Comparison of ENCODE assay signal across 9 cellular contexts in the genomic region with DNA sequence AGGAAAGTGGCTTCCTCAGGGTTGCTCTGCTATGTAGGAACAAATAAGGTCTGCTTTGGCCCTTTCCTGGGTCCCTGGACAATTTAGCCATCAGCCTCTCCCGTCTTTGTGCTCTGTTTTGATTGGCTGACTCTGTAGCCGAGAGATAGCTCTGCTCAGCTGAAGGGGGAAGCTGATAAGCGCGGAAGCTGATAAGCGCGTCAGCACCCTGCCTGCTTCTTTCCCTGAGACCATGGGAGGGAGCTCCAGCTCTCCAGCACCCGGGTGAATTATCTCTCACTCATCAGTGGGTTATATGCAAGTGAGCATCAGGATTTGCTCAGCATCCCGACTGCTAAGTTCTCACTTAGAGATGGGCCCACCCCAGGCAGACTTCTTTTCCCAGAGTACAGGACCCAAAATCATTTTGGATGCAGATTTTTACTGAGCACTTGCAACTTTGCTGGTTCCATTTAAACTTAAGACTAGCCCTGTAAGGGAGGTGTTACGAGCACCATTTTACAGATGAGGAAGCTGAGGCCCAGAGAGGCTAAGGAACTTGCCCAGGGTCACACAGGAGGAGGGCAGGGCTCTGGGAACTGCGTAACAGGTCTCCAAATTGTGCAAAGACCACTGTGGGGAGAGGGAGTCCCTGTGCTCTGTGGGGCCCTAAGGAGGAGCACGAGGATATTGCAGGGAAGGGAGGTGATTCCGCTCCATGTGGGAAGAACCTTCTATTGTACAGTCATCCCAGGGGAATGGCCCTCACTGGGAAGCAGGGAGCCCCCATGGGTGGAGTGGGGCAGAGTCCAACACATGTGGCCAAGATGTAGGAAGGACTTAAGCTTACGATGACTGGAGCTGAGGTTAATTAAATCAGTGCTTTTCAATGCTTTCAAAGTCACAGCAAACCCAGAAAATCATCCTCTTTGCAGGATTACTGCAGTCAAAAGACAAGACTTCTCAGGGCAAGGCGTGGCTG.
A peak's percentile ranks its signal among the peaks of the same experiment; 100 is the strongest.
DNase-seq lines count a peak whose midpoint lies in the region; ATAC-seq and TF ChIP-seq lines count a peak whose summit lies in the region.
"Had no signal": no experiment of that assay in that cellular context is flagged by ENCODE, and none has a peak within 500 bp of the region (broad histone marks: within the 10 kb centered on the region; RNA-seq: fewer than 3 reads in every experiment).

No MANE protein-coding gene starts in this region.

- H3K27ac ChIP-seq in dorsolateral prefrontal cortex: peak overlapping the region in 1 of 59 donors; percentile 31
- no peak overlapping the region for H3K27ac ChIP-seq in effector memory CD4-positive, alpha-beta T cell (ENCODE audit: insufficient read depth, low read length, poor library complexity, severe bottlenecking)

- H3K36me3 Mint-ChIP-seq in T-helper 17 cell (ENCODE audit: low read depth): no peaks in the 10 kb centered on the region

- H3K27me3 Mint-ChIP-seq in T-helper 17 cell: peaks cover 35% of the 10 kb centered on the region

- H3K27ac Mint-ChIP-seq in T-helper 17 cell: no peak overlapping the region

- H3K4me3 ChIP-seq in dorsolateral prefrontal cortex (no peak overlapping the region), mucosa of descending colon (no peak overlapping the region)
- H3K4me3 ChIP-seq in effector memory CD4-positive, alpha-beta T cell (ENCODE audit: insufficient read depth, low read depth, low read length, poor library complexity, severe bottlenecking): no peak overlapping the region
- H3K4me3 ChIP-seq: skin epidermis had no signal

- peaks cover 0 to 13% (median 0%) of the 10 kb centered on the region in 45 donors for H3K27me3 ChIP-seq in dorsolateral prefrontal cortex
- peaks cover 3% of the 10 kb centered on the region for H3K27me3 ChIP-seq in effector memory CD4-positive, alpha-beta T cell (replicated peaks; ENCODE audit: control insufficient read depth, insufficient read depth, low read length, poor library complexity, severe bottlenecking)

- no peaks in the 10 kb centered on the region for H3K36me3 ChIP-seq in mucosa of descending colon (ENCODE audit: low read depth)
- no peaks in the 10 kb centered on the region for H3K36me3 ChIP-seq in effector memory CD4-positive, alpha-beta T cell (ENCODE audit: control insufficient read depth, insufficient read depth, low read length)

- DNase-seq in EL (peak; percentile 62), NCI-H1694 treated with DMSO at 0.1 percent for 48 hours (lab: John Stamatoyannopoulos, UW) (peak; percentile 17), dorsolateral prefrontal cortex (peak in 4 of 10 donors; percentile 38 to 69 (median 52)), mucosa of descending colon (peak in 1 of 3 donors; percentile 19), T-helper 17 cell (no peak), T-helper 1 cell (no peak)
- DNase-seq in effector memory CD4-positive, alpha-beta T cell: no peak
- no peak for DNase-seq in activated CD4-positive, CD25-positive, alpha-beta regulatory T cell (lab: John Stamatoyannopoulos, UW)

- H3K4me1 Mint-ChIP-seq in T-helper 17 cell: peaks cover 5% of the 10 kb centered on the region

- intact Hi-C loops in dorsolateral prefrontal cortex (cut with DNase I) (no loop called here), mucosa of descending colon (cut with DNase I, micrococcal nuclease) (no loop called here)

- ATAC-seq in mucosa of descending colon (peak; percentile 35), T-helper 17 cell (no peak)

- H3K4me3 Mint-ChIP-seq in T-helper 17 cell: no peak overlapping the region

- TF ChIP-seq CTCF in dorsolateral prefrontal cortex (IDR thresholded peaks at IDR 0.05 in 54 of 56, conservative IDR thresholded peaks at IDR 0.05 in 2 of 56; ENCODE audit: low read depth in 1 of 56, partially characterized antibody in 56 of 56) (peak in 48 of 56 donors; percentile 12 to 55 (median 32)), mucosa of descending colon (IDR thresholded peaks at IDR 0.05) (no peak)

- H3K4me1 ChIP-seq in mucosa of descending colon (ENCODE audit: low read depth): no peaks in the 10 kb centered on the region
- no peaks in the 10 kb centered on the region for H3K4me1 ChIP-seq in effector memory CD4-positive, alpha-beta T cell (ENCODE audit: control insufficient read depth, insufficient read depth, low read length, poor library complexity, severe bottlenecking)

- H3K9me3 ChIP-seq in mucosa of descending colon (no peaks in the 10 kb centered on the region), T-helper 17 cell (ENCODE audit: control insufficient read depth, low read length, poor library complexity, severe bottlenecking) (no peaks in the 10 kb centered on the region)
- no peaks in the 10 kb centered on the region for H3K9me3 ChIP-seq in effector memory CD4-positive, alpha-beta T cell (ENCODE audit: control insufficient read depth, low read length)

Comparison
In these comparisons a context has a peak if more than half of its experiments do, and no peak if none do; other contexts are left out.
1. DNase-seq: peak in EL (single experiment) and NCI-H1694 treated with DMSO at 0.1 percent for 48 hours (single experiment); none in effector memory CD4-positive, alpha-beta T cell (0 of 3), T-helper 17 cell (0 of 3), T-helper 1 cell (0 of 5) and activated CD4-positive, CD25-positive, alpha-beta regulatory T cell (0 of 4).